Comparison of ENCODE assay signal across 8 cellular contexts in genomic region chr11:64246874-64247728, GRCh38. TPM values are rescaled to one million over a fixed set of nuclear protein-coding genes. Genes with fewer than 3 reads are reported as not detected.
A peak's percentile ranks its signal among the peaks of the same experiment; 100 is the strongest.
DNase-seq lines count a peak whose midpoint lies in the region; ATAC-seq and TF ChIP-seq lines count a peak whose summit lies in the region.

TSS of gene PPP1R14B (minus strand) at chr11:64246943. CDS start at chr11:64246673, 270 bp downstream.

- H3K9me3 Mint-ChIP-seq in activated B cell treated with CpG ODN at 0.5 μM for 24 hours, result no peaks in the 10 kb centered on the region
- no peaks in the 10 kb centered on the region for H3K9me3 Mint-ChIP-seq in immature natural killer cell

- peak within 1 kb of the TSS; percentile 55 to 80 (median 69) for H3K4me3 ChIP-seq in skin epidermis

- DNase-seq in Daoy (ENCODE audit: low read depth) (peak; percentile 91), NCI-H345 treated with DMSO at 0.1 percent for 48 hours (lab: John Stamatoyannopoulos, UW; ENCODE audit: unreplicated experiment) (peak; percentile 64), activated B cell treated with CpG ODN at 0.5 μM for 24 hours (peak; percentile 78), caudate nucleus (lab: John Stamatoyannopoulos, UW) (peak in 57 of 61 donors; percentile 12 to 84 (median 68)), immature natural killer cell (peak; percentile 70 to 75 (median 71))

- ATAC-seq in HG02938 (IDR thresholded peaks at IDR 0.05; ENCODE audit: unreplicated experiment) (peak; percentile 38), activated B cell treated with CpG ODN at 0.5 μM for 24 hours (ENCODE audit: low read depth) (peak; percentile 63), GM18519 (IDR thresholded peaks at IDR 0.05; ENCODE audit: low FRiP score, unreplicated experiment) (no peak)

- H3K27ac Mint-ChIP-seq in activated B cell treated with CpG ODN at 0.5 μM for 24 hours, result peak within 1 kb of the TSS; percentile 87
- peak within 1 kb of the TSS; percentile 62 to 86 (median 80) for H3K27ac Mint-ChIP-seq in immature natural killer cell

- POLR2A ChIA-PET in activated B cell treated with CpG ODN at 0.5 μM for 24 hours (lab: Charles Lee), result interaction anchor here (0.6 to 8.7 kb wide), 11 partner anchors 17 to 88 kb away, joined by 3 to 127 read pairs (median 4); partner anchors contain the start of genes BAD, DNAJC4, ESRRA and FERMT3

- intact Hi-C loops in activated B cell treated with CpG ODN at 0.5 μM for 24 hours (cut with micrococcal nuclease), result loop anchor here (1.0 to 10.0 kb wide), 4 partner anchors 17 to 528 kb away; partner anchors contain the start of genes DNAJC4, ESRRA and SF1

- H3K36me3 Mint-ChIP-seq in activated B cell treated with CpG ODN at 0.5 μM for 24 hours (ENCODE audit: low read depth) (peaks cover 22% of the 10 kb centered on the region), immature natural killer cell (peaks cover 0 to 3% (median 0%) of the 10 kb centered on the region in 3 donors)

- no peak for TF ChIP-seq CTCF in activated B cell treated with CpG ODN at 0.5 μM for 24 hours (IDR thresholded peaks at IDR 0.05)

- peak within 1 kb of the TSS; percentile 90 for H3K4me3 Mint-ChIP-seq in activated B cell treated with CpG ODN at 0.5 μM for 24 hours
- H3K4me3 Mint-ChIP-seq in immature natural killer cell, result peak within 1 kb of the TSS; percentile 82 to 85 (median 84)

- H3K4me1 Mint-ChIP-seq in activated B cell treated with CpG ODN at 0.5 μM for 24 hours (peaks cover 43% of the 10 kb centered on the region), immature natural killer cell (peaks cover 33 to 48% of the 10 kb centered on the region in 2 donors)

- CTCF ChIA-PET in activated B cell treated with CpG ODN at 0.5 μM for 24 hours (lab: Charles Lee), result interaction anchor here (1.1 to 6.2 kb wide), 3 partner anchors 14 to 108 kb away, joined by 3 to 37 read pairs (median 6); partner anchors contain the start of gene FERMT3

- H3K27me3 Mint-ChIP-seq in activated B cell treated with CpG ODN at 0.5 μM for 24 hours (no peaks in the 10 kb centered on the region), immature natural killer cell (ENCODE audit: low read depth in 3 of 3) (peaks cover 6 to 11% (median 9%) of the 10 kb centered on the region in 3 donors)

- H3K27ac ChIP-seq in caudate nucleus (ENCODE audit: low read depth, low read length) (peak within 1 kb of the TSS; percentile 89), skin epidermis (peak within 1 kb of the TSS; percentile 84 to 98 (median 92))

RNA-seq across cellular contexts. Expression of gene PPP1R14B, which starts in this region (rescaled TPM):
- 414 and 421 TPM in 2 replicates for total RNA-seq in Daoy (2014; rRNA removed; shearing (Covaris generic))
- total RNA-seq in activated B cell treated with CpG ODN at 0.5 μM for 24 hours, result 112 and 127 TPM in 2 replicates
- 10 to 100 TPM; 16.6 to 34.9 (median 33.3) TPM for polyA plus RNA-seq in immature natural killer cell
